Comparison of ENCODE assay signal across 14 cellular contexts in genomic region chr15:67114046-67114445, GRCh38. TPM values are rescaled to one million over a fixed set of nuclear protein-coding genes. Genes with fewer than 3 reads are reported as not detected.
A peak's percentile ranks its signal among the peaks of the same experiment; 100 is the strongest.
DNase-seq lines count a peak whose midpoint lies in the region; ATAC-seq and TF ChIP-seq lines count a peak whose summit lies in the region.
"Had no signal": no experiment of that assay in that cellular context is flagged by ENCODE, and none has a peak within 500 bp of the region (broad histone marks: within the 10 kb centered on the region; RNA-seq: fewer than 3 reads in every experiment).

No MANE protein-coding gene starts in this region.

- H3K9me3 ChIP-seq in PC-9 (ENCODE audit: insufficient read depth, low read depth) (peaks cover 7% of the 10 kb centered on the region; the same call in 1 of the 2 replicates), thymus (ENCODE audit: control insufficient read depth) (peaks cover 1% of the 10 kb centered on the region)

- TF ChIP-seq CTCF in PC-9 (conservative IDR thresholded peaks at IDR 0.05), result no peak
- TF ChIP-seq CTCF in mesothelial cell of epicardium (IDR thresholded peaks at IDR 0.05; ENCODE audit: unreplicated experiment), result no peak

- 0 out of 2 replicates have a peak overlapping the region, but pooled peaks have one; percentile 10 for H3K4me2 ChIP-seq in PC-9

- H3K36me3 ChIP-seq in PC-9 (ENCODE audit: low read depth), result peaks cover 31% of the 10 kb centered on the region
- no peaks in the 10 kb centered on the region for H3K36me3 ChIP-seq in thymus (ENCODE audit: control insufficient read depth, insufficient read depth)
- H3K36me3 ChIP-seq: tibial nerve had no signal

- POLR2A ChIA-PET in PC-9 (lab: Charles Lee; ENCODE audit: unreplicated experiment), result no interaction called here

- H3K4me3 ChIP-seq in PC-9 (no peak overlapping the region), thymus (ENCODE audit: low read length) (no peak overlapping the region)
- H3K4me3 ChIP-seq: SK-N-MC, tibial nerve had no signal

- H3K27ac ChIP-seq in PC-9, result peak overlapping the region; percentile 60
- H3K27ac ChIP-seq in thymus (ENCODE audit: low read depth), result peak overlapping the region; percentile 8
- H3K27ac ChIP-seq: SK-N-MC had no signal

- no peak for ATAC-seq in effector memory CD8-positive, alpha-beta T cell (replicated peaks)

- H3K27me3 ChIP-seq in PC-9 (ENCODE audit: insufficient read depth, low read depth) (no peaks in the 10 kb centered on the region), thymus (ENCODE audit: control insufficient read depth, insufficient read depth) (no peaks in the 10 kb centered on the region)
- H3K27me3 ChIP-seq: tibial nerve had no signal

- H3K27me3 Mint-ChIP-seq in activated naive CD8-positive, alpha-beta T cell, result no peaks in the 10 kb centered on the region
- H3K27me3 Mint-ChIP-seq in activated naive CD8-positive, alpha-beta T cell treated with anti-CD3 and anti-CD28 coated beads for 36 hours, result no peaks in the 10 kb centered on the region
- no peaks in the 10 kb centered on the region for H3K27me3 Mint-ChIP-seq in effector memory CD8-positive, alpha-beta T cell
- H3K27me3 Mint-ChIP-seq in mesothelial cell of epicardium (ENCODE audit: low read depth), result no peaks in the 10 kb centered on the region

- H4K20me1 ChIP-seq in PC-9 (ENCODE audit: insufficient read depth), result no peaks in the 10 kb centered on the region

- peaks cover 74% of the 10 kb centered on the region for H3F3A ChIP-seq in PC-9 (ENCODE audit: insufficient read depth, low read depth)

- H3K36me3 Mint-ChIP-seq in activated naive CD8-positive, alpha-beta T cell, result peaks cover 10% of the 10 kb centered on the region
- peaks cover 41% of the 10 kb centered on the region for H3K36me3 Mint-ChIP-seq in activated naive CD8-positive, alpha-beta T cell treated with anti-CD3 and anti-CD28 coated beads for 36 hours
- H3K36me3 Mint-ChIP-seq in effector memory CD8-positive, alpha-beta T cell (ENCODE audit: insufficient read depth), result peaks cover 6% of the 10 kb centered on the region
- peaks cover 14% of the 10 kb centered on the region for H3K36me3 Mint-ChIP-seq in mesothelial cell of epicardium

- peaks cover 81% of the 10 kb centered on the region for H3K4me1 Mint-ChIP-seq in activated naive CD8-positive, alpha-beta T cell (ENCODE audit: low read depth)
- H3K4me1 Mint-ChIP-seq in activated naive CD8-positive, alpha-beta T cell treated with anti-CD3 and anti-CD28 coated beads for 36 hours, result peaks cover 68% of the 10 kb centered on the region
- peaks cover 78 to 84% of the 10 kb centered on the region in 2 donors for H3K4me1 Mint-ChIP-seq in effector memory CD8-positive, alpha-beta T cell (ENCODE audit: low read depth in 2 of 2)
- H3K4me1 Mint-ChIP-seq in mesothelial cell of epicardium, result peaks cover 47% of the 10 kb centered on the region

- no TSS peak for BruUV-seq in PC-9 (replicated peaks; lab: Mats Ljungman, UMichigan)

- intact Hi-C loops in PC-9 (cut with micrococcal nuclease; ENCODE audit: unreplicated experiment), result no loop called here

- peak overlapping the region; percentile 34 for H3K27ac Mint-ChIP-seq in activated naive CD8-positive, alpha-beta T cell
- no peak overlapping the region for H3K27ac Mint-ChIP-seq in activated naive CD8-positive, alpha-beta T cell treated with anti-CD3 and anti-CD28 coated beads for 36 hours
- H3K27ac Mint-ChIP-seq in effector memory CD8-positive, alpha-beta T cell, result peak overlapping the region; percentile 93
- H3K27ac Mint-ChIP-seq in mesothelial cell of epicardium, result no peak overlapping the region
- H3K27ac Mint-ChIP-seq: nephron progenitor cell had no signal

- H3K4me1 ChIP-seq in PC-9 (replicated peaks; ENCODE audit: insufficient read depth) (peaks cover 73% of the 10 kb centered on the region), thymus (ENCODE audit: control insufficient read depth, insufficient read depth, low read length) (no peaks in the 10 kb centered on the region)

- no peak for DNase-seq in activated naive CD8-positive, alpha-beta T cell treated with anti-CD3 and anti-CD28 coated beads for 36 hours
- DNase-seq in PC-9 (no peak), SIG-M5 (lab: John Stamatoyannopoulos, UW) (no peak), mesothelial cell of epicardium (ENCODE audit: low spot score in 2 of 2, unreplicated experiment in 2 of 2) (no peak), T1000 (lab: John Stamatoyannopoulos, UW) (no peak)
- DNase-seq in effector memory CD8-positive, alpha-beta T cell, result no peak
- DNase-seq: DMS153, NCI-H1417 treated with DMSO at 0.1 percent for 48 hours, nephron progenitor cell, retina had no signal

- H3K9me2 ChIP-seq in PC-9 (ENCODE audit: insufficient read depth), result no peaks in the 10 kb centered on the region

- H2AFZ ChIP-seq in PC-9, result no peak overlapping the region

- H3K4me3 Mint-ChIP-seq in activated naive CD8-positive, alpha-beta T cell, result no peak overlapping the region
- H3K4me3 Mint-ChIP-seq in activated naive CD8-positive, alpha-beta T cell treated with anti-CD3 and anti-CD28 coated beads for 36 hours, result no peak overlapping the region
- H3K4me3 Mint-ChIP-seq in effector memory CD8-positive, alpha-beta T cell, result peak overlapping the region; percentile 48 to 66
- no peak overlapping the region for H3K4me3 Mint-ChIP-seq in mesothelial cell of epicardium
- H3K4me3 Mint-ChIP-seq: nephron progenitor cell had no signal

- 93% methylated on average over 8 of the region's 8 CpGs for WGBS in thymus

- H3K79me2 ChIP-seq in PC-9 (ENCODE audit: low read depth), result peaks cover 90% of the 10 kb centered on the region

- CTCF ChIA-PET in PC-9 (lab: Charles Lee), result no interaction called here

- H3K9me3 Mint-ChIP-seq in activated naive CD8-positive, alpha-beta T cell (ENCODE audit: low read depth), result no peaks in the 10 kb centered on the region
- peaks cover 10% of the 10 kb centered on the region for H3K9me3 Mint-ChIP-seq in activated naive CD8-positive, alpha-beta T cell treated with anti-CD3 and anti-CD28 coated beads for 36 hours
- peaks cover 0 to 5% of the 10 kb centered on the region in 2 donors for H3K9me3 Mint-ChIP-seq in effector memory CD8-positive, alpha-beta T cell
- peaks cover 9% of the 10 kb centered on the region for H3K9me3 Mint-ChIP-seq in mesothelial cell of epicardium

RNA-seq across cellular contexts. Expression of gene SMAD3, which starts 48.6 kb away (rescaled TPM):
- total RNA-seq in activated naive CD8-positive, alpha-beta T cell treated with anti-CD3 and anti-CD28 coated beads for 36 hours, result 10 to 100 TPM; 15.7 to 16.4 TPM
- total RNA-seq in PC-9 (2021) (99.5 and 109 TPM in 2 replicates), mesothelial cell of epicardium (89.9 to 96.2 TPM (median 90.7 TPM) in 3 replicates)
- 21.6 TPM for polyA plus RNA-seq in thymus

Comparison
In these comparisons a context has a peak if more than half of its experiments do, and no peak if none do; other contexts are left out.
1. H3K27ac Mint-ChIP-seq: peak in activated naive CD8-positive, alpha-beta T cell (single experiment) and effector memory CD8-positive, alpha-beta T cell (2 of 2); none in activated naive CD8-positive, alpha-beta T cell treated with anti-CD3 and anti-CD28 coated beads for 36 hours (single experiment) and mesothelial cell of epicardium (single experiment).
2. H3K4me3 Mint-ChIP-seq: peak in effector memory CD8-positive, alpha-beta T cell (2 of 2); none in activated naive CD8-positive, alpha-beta T cell (single experiment), activated naive CD8-positive, alpha-beta T cell treated with anti-CD3 and anti-CD28 coated beads for 36 hours (single experiment) and mesothelial cell of epicardium (single experiment).